29 cellular contexts compared by ENCODE assay signal in genomic region chr22:41757507-41757906, GRCh38.
"Had no signal": no experiment of that assay in that cellular context is flagged by ENCODE, and none has a peak within 500 bp of the region (broad histone marks: within the 10 kb centered on the region; RNA-seq: fewer than 3 reads in every experiment).

No MANE protein-coding gene starts in this region.

- H3K4me3 ChIP-seq: adrenal gland, K562, SK-N-MC had no signal

- H3K4me3 Mint-ChIP-seq: activated CD8-positive, alpha-beta T cell treated with anti-CD3 and anti-CD28 coated beads, Interleukin-2, amount 10 ng/mL, durations not matched to agents 7 days and 5 days; activated naive CD8-positive, alpha-beta T cell treated with anti-CD3 and anti-CD28 coated beads, Interleukin-2, amount 10 ng/mL, durations not matched to agents 7 days and 5 days; T-cell had no signal

- H3K9me3 ChIP-seq: adrenal gland had no signal

- H3K36me3 ChIP-seq: adrenal gland, WERI-Rb-1 had no signal

- H3K27ac Mint-ChIP-seq: activated CD8-positive, alpha-beta T cell treated with anti-CD3 and anti-CD28 coated beads, Interleukin-2, amount 10 ng/mL, durations not matched to agents 7 days and 5 days; activated naive CD8-positive, alpha-beta T cell treated with anti-CD3 and anti-CD28 coated beads, Interleukin-2, amount 10 ng/mL, durations not matched to agents 7 days and 5 days; T-cell had no signal

- DNase-seq: activated CD4-positive, alpha-beta T cell treated with anti-CD3 and anti-CD28 coated beads for 4 hours; activated CD4-positive, alpha-beta T cell treated with anti-CD3 and anti-CD28 coated beads, Interleukin-2, amount 50 U/mL, for 4 hours; activated CD8-positive, alpha-beta memory T cell treated with anti-CD3 and anti-CD28 coated beads, Interleukin-2, amount 50 U/mL, for 48 hours; activated CD8-positive, alpha-beta T cell treated with anti-CD3 and anti-CD28 coated beads, Interleukin-2, amount 10 ng/mL, durations not matched to agents 7 days and 5 days; activated naive CD4-positive, alpha-beta T cell treated with anti-CD3 and anti-CD28 coated beads, Interleukin-2, amount 50 U/mL, for 16 hours; activated naive CD8-positive, alpha-beta T cell treated with anti-CD3 and anti-CD28 coated beads, Interleukin-2, amount 10 ng/mL, durations not matched to agents 7 days and 5 days; activated T-cell treated with anti-CD3 and anti-CD28 coated beads, Interleukin-2, amount 50 U/mL, for 1 hour; adrenal gland; anterior cingulate cortex; Karpas-422; MM.1S; NCI-H1092 treated with DMSO at 0.1 percent for 48 hours; NCI-H1417 treated with DMSO at 0.1 percent for 48 hours; NCI-H187; NCI-H2081; NCI-H2227 treated with DMSO at 0.1 percent for 48 hours; NCI-H526; NK-92 treated with Interleukin-12 subunit alpha and Interleukin-12 subunit beta, amount 100 ng/mL, for 24 hours; OCI-M1; RPMI8226; T-cell; T-helper 2 cell; T1000; WERI-Rb-1 had no signal

- H3K4me1 Mint-ChIP-seq: activated naive CD8-positive, alpha-beta T cell treated with anti-CD3 and anti-CD28 coated beads, Interleukin-2, amount 10 ng/mL, durations not matched to agents 7 days and 5 days; T-cell had no signal

- ATAC-seq: activated CD4-positive, CD25-positive, alpha-beta regulatory T cell treated with anti-CD3 and anti-CD28 coated beads, Interleukin-2, amount 50 U/mL, for 24 hours; activated CD8-positive, alpha-beta T cell treated with anti-CD3 and anti-CD28 coated beads, Interleukin-2, amount 10 ng/mL, durations not matched to agents 7 days and 5 days; Panc1; Right ventricle myocardium inferior; T-cell had no signal

- H3K27me3 ChIP-seq: adrenal gland had no signal

- H3K4me1 ChIP-seq: adrenal gland had no signal

- H3K27ac ChIP-seq: adrenal gland, SK-N-MC, WERI-Rb-1 had no signal

- H3K27me3 Mint-ChIP-seq: T-cell had no signal

- H3K9me3 Mint-ChIP-seq: activated naive CD8-positive, alpha-beta T cell treated with anti-CD3 and anti-CD28 coated beads, Interleukin-2, amount 10 ng/mL, durations not matched to agents 7 days and 5 days; T-cell had no signal

- H3K36me3 Mint-ChIP-seq: activated naive CD8-positive, alpha-beta T cell treated with anti-CD3 and anti-CD28 coated beads, Interleukin-2, amount 10 ng/mL, durations not matched to agents 7 days and 5 days; T-cell had no signal
